14 cellular contexts compared by ENCODE assay signal in genomic region chr13:42412812-42413795, GRCh38.
A peak's percentile ranks its signal among the peaks of the same experiment; 100 is the strongest.
DNase-seq lines count a peak whose midpoint lies in the region; ATAC-seq and TF ChIP-seq lines count a peak whose summit lies in the region.
"Had no signal": no experiment of that assay in that cellular context is flagged by ENCODE, and none has a peak within 500 bp of the region (broad histone marks: within the 10 kb centered on the region; RNA-seq: fewer than 3 reads in every experiment).

No MANE protein-coding gene starts in this region.

- ATAC-seq in GM18909 (IDR thresholded peaks at IDR 0.05; ENCODE audit: poor library complexity, unreplicated experiment) (peak; percentile 46), GM21723 (IDR thresholded peaks at IDR 0.05; ENCODE audit: unreplicated experiment) (peak; percentile 64), HG03460 (IDR thresholded peaks at IDR 0.05; ENCODE audit: unreplicated experiment) (peak; percentile 54), GM18505 (IDR thresholded peaks at IDR 0.05; ENCODE audit: unreplicated experiment) (no peak)
- peak; percentile 41 for ATAC-seq in stimulated activated naive CD8-positive, alpha-beta T cell treated with anti-CD3 and anti-CD28 coated beads, Interleukin-15, Interleukin-2, amounts not matched to agents 100 U/mL and 50 U/mL, for 24 hours
- ATAC-seq: activated CD4-positive, alpha-beta T cell treated with anti-CD3 and anti-CD28 coated beads for 36 hours had no signal

- TF ChIP-seq POLR2A in GM18505 (IDR thresholded peaks at IDR 0.05; ENCODE audit: borderline replicate concordance, extremely low read depth, insufficient read depth, insufficient read length) = no peak

- no peak for DNase-seq in stimulated activated naive CD8-positive, alpha-beta T cell treated with anti-CD3 and anti-CD28 coated beads, Interleukin-15, Interleukin-2, amounts not matched to agents 100 U/mL and 50 U/mL, for 24 hours
- DNase-seq in DMS 273 (lab: John Stamatoyannopoulos, UW; ENCODE audit: unreplicated experiment) = no peak
- no peak for DNase-seq in glomerular visceral epithelial cell (ENCODE audit: extremely low spot score)
- DNase-seq: activated CD4-positive, alpha-beta T cell treated with anti-CD3 and anti-CD28 coated beads for 36 hours; activated naive CD4-positive, alpha-beta T cell treated with anti-CD3 and anti-CD28 coated beads for 36 hours; central memory CD4-positive, alpha-beta T cell; GM23248; immature natural killer cell; NCI-H2081 treated with DMSO at 0.1 percent for 48 hours; stimulated activated CD4-positive, alpha-beta T cell treated with anti-CD3 and anti-CD28 coated beads, Interleukin-2, amount 100 ng/mL, for 48 hours had no signal
